Comparison of ENCODE assay signal across 21 cellular contexts in genomic region chr10:119448579-119449209, GRCh38.
A peak's percentile ranks its signal among the peaks of the same experiment; 100 is the strongest.
DNase-seq lines count a peak whose midpoint lies in the region; ATAC-seq, FAIRE-seq and TF ChIP-seq lines count a peak whose summit lies in the region.
"Had no signal": no experiment of that assay in that cellular context is flagged by ENCODE, and none has a peak within 500 bp of the region (broad histone marks: within the 10 kb centered on the region; RNA-seq: fewer than 3 reads in every experiment).

No MANE protein-coding gene starts in this region.

- H3K36me3 ChIP-seq in K562 (ENCODE audit: control insufficient read depth, insufficient read depth, low read length): no peaks in the 10 kb centered on the region
- peaks cover 83% of the 10 kb centered on the region for H3K36me3 ChIP-seq in lower lobe of right lung
- H3K36me3 ChIP-seq in sigmoid colon: peaks cover 0 to 34% (median 17%) of the 10 kb centered on the region in 4 donors
- H3K36me3 ChIP-seq in GM23248 (ENCODE audit: low read depth): no peaks in the 10 kb centered on the region
- H3K36me3 ChIP-seq: HAP-1 had no signal

- DNase-seq in Right ventricle myocardium superior: peak; percentile 28
- no peak for DNase-seq in right cardiac atrium
- DNase-seq in K562 (ENCODE audit: extremely low read depth in 1 of 4, low spot score in 3 of 4): no peak
- peak; percentile 34 for DNase-seq in lower lobe of right lung
- DNase-seq in sigmoid colon: no peak
- DNase-seq in T-helper 1 cell: no peak
- DNase-seq in GM23248: no peak
- DNase-seq: 8988T; CD8-positive, alpha-beta memory T cell; DND-41; KG1; NCI-H1048; NCI-H1436 treated with DMSO at 0.1 percent for 48 hours; NCI-H2081; NCI-H748 treated with DMSO at 0.1 percent for 48 hours; RPMI8226 had no signal

- H2AFZ ChIP-seq in K562 (ENCODE audit: low read depth, low read length) (no peak overlapping the region), GM23248 (no peak overlapping the region)

- H3K4me3 ChIP-seq in right cardiac atrium (ENCODE audit: low read length) (no peak overlapping the region), K562 (no peak overlapping the region), lower lobe of right lung (no peak overlapping the region), sigmoid colon (no peak overlapping the region), GM23248 (no peak overlapping the region)
- H3K4me3 ChIP-seq: GM12878, HAP-1 had no signal

- H3K9ac ChIP-seq in K562 (ENCODE audit: insufficient read depth in 1 of 2, low read depth in 2 of 2, low read length in 2 of 2): no peak overlapping the region
- H3K9ac ChIP-seq in GM23248: no peak overlapping the region

- ATAC-seq in Right ventricle myocardium superior (ENCODE audit: poor library complexity) (no peak), right cardiac atrium (no peak), K562 (no peak), lower lobe of right lung (no peak), HG03565 (IDR thresholded peaks at IDR 0.05; ENCODE audit: unreplicated experiment) (no peak)
- ATAC-seq: GM12878 had no signal

- H3K27ac ChIP-seq in right cardiac atrium (ENCODE audit: low read length) (no peak overlapping the region), K562 (ENCODE audit: extremely low read depth, low read depth, low read length) (no peak overlapping the region), lower lobe of right lung (peak overlapping the region; percentile 31), sigmoid colon (peak overlapping the region in 3 of 4 donors; percentile 8 to 76 (median 64)), GM23248 (no peak overlapping the region)

- no peaks in the 10 kb centered on the region for H3K27me3 ChIP-seq in right cardiac atrium (ENCODE audit: control insufficient read depth, insufficient read depth)
- peaks cover 0 to 52% of the 10 kb centered on the region in 2 experiments; a peak in 3 of 5 replicates for H3K27me3 ChIP-seq in K562 (ENCODE audit: control insufficient read depth in 2 of 2, insufficient read depth in 2 of 2, low read length in 2 of 2)
- H3K27me3 ChIP-seq in lower lobe of right lung (ENCODE audit: low read depth): no peaks in the 10 kb centered on the region
- no peaks in the 10 kb centered on the region for H3K27me3 ChIP-seq in sigmoid colon
- no peaks in the 10 kb centered on the region for H3K27me3 ChIP-seq in GM23248 (replicated peaks; ENCODE audit: insufficient read depth)

- BruUV-seq in K562 (replicated peaks; lab: Mats Ljungman, UMichigan): no TSS peak

- no peaks in the 10 kb centered on the region for H3K9me1 ChIP-seq in K562 (ENCODE audit: control insufficient read depth, insufficient read depth, low read length)

- H3K4me2 ChIP-seq in K562 (ENCODE audit: insufficient read depth, low read length) (no peak overlapping the region), GM23248 (ENCODE audit: unreplicated experiment) (no peak overlapping the region)

- TF ChIP-seq CTCF in K562 (IDR thresholded peaks at IDR 0.05 in 2 of 3, conservative IDR thresholded peaks at IDR 0.05 in 1 of 3; ENCODE audit: insufficient read depth in 2 of 3, low read depth in 1 of 3, low read length in 3 of 3) (no peak), lower lobe of right lung (IDR thresholded peaks at IDR 0.05) (no peak), sigmoid colon (IDR thresholded peaks at IDR 0.05) (no peak)

- H3K79me2 ChIP-seq in K562 (ENCODE audit: control insufficient read depth, insufficient read depth, low read length) (no peaks in the 10 kb centered on the region), GM23248 (ENCODE audit: insufficient read depth) (no peaks in the 10 kb centered on the region)

- WGBS in right cardiac atrium: 76% methylated on average over 17 of the region's 17 CpGs
- WGBS in K562 (ENCODE audit: insufficient coverage, low coverage, missing lambda C conversion rate): 6% methylated on average over 15 of the region's 17 CpGs
- 88 to 91% methylated on average over 17 of the region's 17 CpGs for WGBS in sigmoid colon, 2 donors
- 85 to 92% methylated on average over 17 of the region's 17 CpGs for WGBS in GM23248 (ENCODE audit: low coverage in 1 of 2, low lambda C conversion rate in 2 of 2, missing lambda C conversion rate in 2 of 2), 2 experiments

- no peak for TF ChIP-seq RAD21 in K562 (CRISPR knock-in tag; conservative IDR thresholded peaks at IDR 0.05 in 1 of 2, IDR thresholded peaks at IDR 0.05 in 1 of 2)

- H3F3A ChIP-seq in GM23248 (ENCODE audit: insufficient read depth): 0 out of 2 replicates have a peak, but pooled peaks cover 10% of the 10 kb centered on the region

- intact Hi-C loops in Right ventricle myocardium superior (cut with DNase I) (no loop called here), right cardiac atrium (cut with DNase I) (loop anchor here in 2 of 4 donors (5.0 to 10.0 kb wide), 2 partner anchors 244 to 251 kb away; partner anchors contain the start of gene GRK5 (in 1 of the 2)), K562 (cut with micrococcal nuclease) (loop anchor here (5.0 to 10.0 kb wide), 2 partner anchors 96 to 149 kb away; partner anchors contain the start of genes RGS10 and TIAL1), lower lobe of right lung (cut with DNase I) (no loop called here), sigmoid colon (cut with DNase I) (loop anchor here (5.0 kb wide), 1 partner anchor 39 kb away; no protein-coding TSS in a partner anchor)

- CTCF ChIA-PET in K562 (lab: Yijun Ruan, JAX; ENCODE audit: low intra/inter-chr PET ratio): no interaction called here

- H3K9me3 ChIP-seq in right cardiac atrium (ENCODE audit: control insufficient read depth, low read length): no peaks in the 10 kb centered on the region
- H3K9me3 ChIP-seq in K562 (replicated peaks; ENCODE audit: control insufficient read depth, insufficient read depth, low read depth, low read length): no peaks in the 10 kb centered on the region
- no peaks in the 10 kb centered on the region for H3K9me3 ChIP-seq in lower lobe of right lung
- H3K9me3 ChIP-seq in sigmoid colon: no peaks in the 10 kb centered on the region
- no peaks in the 10 kb centered on the region for H3K9me3 ChIP-seq in GM23248 (ENCODE audit: low read depth)
- H3K9me3 ChIP-seq: HAP-1 had no signal

- H3K4me1 ChIP-seq in right cardiac atrium (ENCODE audit: control insufficient read depth, insufficient read depth, low read length) (no peaks in the 10 kb centered on the region), K562 (replicated peaks in 1 of 2; ENCODE audit: control insufficient read depth in 2 of 2, insufficient read depth in 2 of 2, low read length in 2 of 2) (peaks cover 0 to 14% of the 10 kb centered on the region in 2 experiments; a peak in 2 of 5 replicates), lower lobe of right lung (peaks cover 15% of the 10 kb centered on the region), sigmoid colon (peaks cover 0 to 36% (median 19%) of the 10 kb centered on the region in 4 donors), GM23248 (ENCODE audit: insufficient read depth) (peaks cover 18% of the 10 kb centered on the region)
- H3K4me1 ChIP-seq: HAP-1 had no signal

- H3K9me2 ChIP-seq in GM23248 (ENCODE audit: insufficient read depth): no peaks in the 10 kb centered on the region

- TF ChIP-seq POLR2A in K562 (conservative IDR thresholded peaks at IDR 0.05) (no peak), sigmoid colon (IDR thresholded peaks at IDR 0.05) (no peak)

- POLR2A ChIA-PET in K562 (lab: Yijun Ruan, JAX): interaction anchor here (0.6 kb wide), 1 partner anchor 66 kb away, joined by 4 read pairs; no protein-coding TSS in a partner anchor

- no peak for FAIRE-seq in K562 (lab: Jason Lieb, UNC)
- FAIRE-seq: G401.6, GM12878, GM18507 had no signal

- TF ChIP-seq EP300 in K562 (IDR thresholded peaks at IDR 0.05; ENCODE audit: low read length): no peak
- no peak for TF ChIP-seq EP300 in sigmoid colon (IDR thresholded peaks at IDR 0.05)

- in situ Hi-C loops in K562 (cut with MboI) (no loop called here), GM23248 (cut with MboI) (no loop called here)

- H4K20me1 ChIP-seq in K562 (replicated peaks; ENCODE audit: control insufficient read depth, insufficient read depth, low read length): no peaks in the 10 kb centered on the region
- H4K20me1 ChIP-seq in GM23248 (ENCODE audit: insufficient read depth): no peaks in the 10 kb centered on the region

TF ChIP-seq in K562, 482 proteins besides CTCF, POLR2A, EP300 and RAD21:
- no peak for TF ChIP-seq FUS (optimal IDR thresholded peaks at IDR 0.05; ENCODE audit: low read depth, low read length)
- no peak for TF ChIP-seq TRIM24 (IDR thresholded peaks at IDR 0.05)
- TF ChIP-seq BCOR (IDR thresholded peaks at IDR 0.05): no peak
- no peak for TF ChIP-seq MCM5 (IDR thresholded peaks at IDR 0.05; ENCODE audit: low read depth)
- no peak for TF ChIP-seq ZNF217 (CRISPR knock-in tag; IDR thresholded peaks at IDR 0.05)
- peak; percentile 15 for TF ChIP-seq MEIS2 (IDR thresholded peaks at IDR 0.05; ENCODE audit: partially characterized antibody)
TF ChIP-seq in K562: peak in this region for 1.

Comparison
In these comparisons a context has a peak if more than half of its experiments do, and no peak if none do; other contexts are left out.
1. DNase-seq: peak in Right ventricle myocardium superior (single experiment) and lower lobe of right lung (single experiment); none in right cardiac atrium (0 of 3), K562 (0 of 4), sigmoid colon (single experiment), T-helper 1 cell (0 of 5) and GM23248 (single experiment).
2. H3K27ac ChIP-seq: peak in lower lobe of right lung (single experiment) and sigmoid colon (3 of 4); none in right cardiac atrium (single experiment), K562 (single experiment) and GM23248 (single experiment).
3. intact Hi-C loops: an anchor here in K562 (5.0 to 10.0 kb wide) and sigmoid colon (5.0 kb wide); none called in Right ventricle myocardium superior and lower lobe of right lung.